In genomic region chr17:81891303-81891552, GRCh38 we compare ENCODE assay signal across 1 cellular context.
TF ChIP-seq lines count a peak whose summit lies in the region.

No MANE protein-coding gene starts in this region.

TF ChIP-seq in GM23338, 12 proteins besides CTCF, POLR2A, EP300 and RAD21 (continued from another document):
- TF ChIP-seq ZNF462 (CRISPR knock-in tag; IDR thresholded peaks at IDR 0.05) (no peak), STAT1 (IDR thresholded peaks at IDR 0.05; ENCODE audit: unreplicated experiment) (no peak), JUNB (IDR thresholded peaks at IDR 0.05; ENCODE audit: unreplicated experiment) (no peak), ZNF114 (CRISPR knock-in tag; IDR thresholded peaks at IDR 0.05) (no peak), POLR2AphosphoS5 (IDR thresholded peaks at IDR 0.05; ENCODE audit: low read depth) (no peak), ETS1 (IDR thresholded peaks at IDR 0.05) (no peak), EZH2 (IDR thresholded peaks at IDR 0.05; ENCODE audit: low read depth, unreplicated experiment) (no peak), NANOG (IDR thresholded peaks at IDR 0.05; ENCODE audit: borderline replicate concordance) (no peak), REST (IDR thresholded peaks at IDR 0.05; ENCODE audit: unreplicated experiment) (no peak), ZNF331 (CRISPR knock-in tag; IDR thresholded peaks at IDR 0.05; ENCODE audit: low read depth) (no peak), CREB1 (CRISPR knock-in tag; IDR thresholded peaks at IDR 0.05; ENCODE audit: low read depth) (no peak)
